Comparison of ENCODE assay signal across 11 cellular contexts in genomic region chrX:17861496-17862011, GRCh38. TPM values are rescaled to one million over a fixed set of nuclear protein-coding genes. Genes with fewer than 3 reads are reported as not detected.
DNase-seq lines count a peak whose midpoint lies in the region; ATAC-seq and TF ChIP-seq lines count a peak whose summit lies in the region.
"Had no signal": no experiment of that assay in that cellular context is flagged by ENCODE, and none has a peak within 500 bp of the region (broad histone marks: within the 10 kb centered on the region; RNA-seq: fewer than 3 reads in every experiment).

No MANE protein-coding gene starts in this region.

- H3K9me3 Mint-ChIP-seq in Calu3 (ENCODE audit: low read depth, unreplicated experiment) (no peaks in the 10 kb centered on the region), T-cell (no peaks in the 10 kb centered on the region)
- H3K9me3 Mint-ChIP-seq: activated T-helper 2 cell treated with anti-CD3 and anti-CD28 coated beads, Interferon-gamma antibody, Interleukin-2, Interleukin-4, amounts not matched to agents 10 μg/mL and 5 μg/mL and 100 μg/mL, durations not matched to agents 14 hours and 24 hours and 36 hours had no signal

- POLR2A ChIA-PET in T-cell (lab: Charles Lee) (no interaction called here), RWPE1 (lab: Yijun Ruan, JAX; ENCODE audit: low non-redundant PET) (no interaction called here)

- peak overlapping the region; percentile 50 to 54 for H3K4me3 ChIP-seq in right atrium auricular region
- H3K4me3 ChIP-seq in prostate gland: peak overlapping the region; percentile 43 to 45
- H3K4me3 ChIP-seq: SK-N-MC had no signal

- CTCF ChIA-PET in Calu3 (lab: Charles Lee) (no interaction called here), T-cell (lab: Charles Lee) (interaction anchor here in 1 of 2 donors (0.7 kb wide), 1 partner anchor 1720 kb away, joined by 3 read pairs; no protein-coding TSS in a partner anchor), RWPE1 (lab: Yijun Ruan, JAX) (no interaction called here)

- ATAC-seq in T-cell (replicated peaks in 1 of 4) (no peak), GM21529 (IDR thresholded peaks at IDR 0.05; ENCODE audit: unreplicated experiment) (no peak), GM18907 (IDR thresholded peaks at IDR 0.05; ENCODE audit: unreplicated experiment) (no peak)

- H3K27me3 Mint-ChIP-seq in Calu3 (ENCODE audit: unreplicated experiment) (peaks cover 96% of the 10 kb centered on the region), T-cell (peaks cover 35 to 48% of the 10 kb centered on the region in 2 donors)

- no peak for DNase-seq in Calu3
- DNase-seq in T-cell: no peak
- DNase-seq in right atrium auricular region (ENCODE audit: low spot score): no peak
- DNase-seq in prostate gland (ENCODE audit: low spot score): no peak
- no peak for DNase-seq in AG08396 (ENCODE audit: low spot score)
- no peak for DNase-seq in RWPE1 (ENCODE audit: low spot score)

- no peak overlapping the region for H3K27ac Mint-ChIP-seq in Calu3 (ENCODE audit: unreplicated experiment)
- H3K27ac Mint-ChIP-seq in T-cell: no peak overlapping the region
- H3K27ac Mint-ChIP-seq: activated T-helper 2 cell treated with anti-CD3 and anti-CD28 coated beads, Interferon-gamma antibody, Interleukin-2, Interleukin-4, amounts not matched to agents 10 μg/mL and 5 μg/mL and 100 μg/mL, durations not matched to agents 14 hours and 24 hours and 36 hours had no signal

- intact Hi-C loops in Calu3 (cut with micrococcal nuclease; ENCODE audit: unreplicated experiment) (no loop called here), prostate gland (cut with DNase I) (loop anchor here (10.0 kb wide), 1 partner anchor 47 kb away; no protein-coding TSS in a partner anchor)

- peaks cover 4% of the 10 kb centered on the region for H3K36me3 Mint-ChIP-seq in Calu3 (ENCODE audit: insufficient read depth, unreplicated experiment)
- no peaks in the 10 kb centered on the region for H3K36me3 Mint-ChIP-seq in T-cell

- peak overlapping the region; percentile 49 for H3K4me3 Mint-ChIP-seq in Calu3 (ENCODE audit: low read depth, unreplicated experiment)
- H3K4me3 Mint-ChIP-seq in T-cell: peak overlapping the region; percentile 61 to 65 (median 63)

- H3K27me3 ChIP-seq in right atrium auricular region: no peaks in the 10 kb centered on the region
- no peaks in the 10 kb centered on the region for H3K27me3 ChIP-seq in prostate gland (replicated peaks; ENCODE audit: insufficient read depth)

- H3K4me1 ChIP-seq in right atrium auricular region (no peaks in the 10 kb centered on the region), prostate gland (replicated peaks) (no peaks in the 10 kb centered on the region)

- H3K9me3 ChIP-seq in right atrium auricular region: no peaks in the 10 kb centered on the region
- no peaks in the 10 kb centered on the region for H3K9me3 ChIP-seq in prostate gland

- no peak for TF ChIP-seq CTCF in Calu3 (IDR thresholded peaks at IDR 0.05; ENCODE audit: unreplicated experiment)
- TF ChIP-seq CTCF in right atrium auricular region (IDR thresholded peaks at IDR 0.05): no peak
- no peak for TF ChIP-seq CTCF in prostate gland (IDR thresholded peaks at IDR 0.05)
- TF ChIP-seq CTCF in RWPE1 (conservative IDR thresholded peaks at IDR 0.05; ENCODE audit: low read depth): no peak

- TF ChIP-seq POLR2A in prostate gland (IDR thresholded peaks at IDR 0.05): no peak

- H3K27ac ChIP-seq in right atrium auricular region (peak overlapping the region; percentile 48 to 71), prostate gland (peak overlapping the region in 1 of 2 donors; percentile 47), RWPE1 (no peak overlapping the region)
- H3K27ac ChIP-seq: SK-N-MC had no signal

- 5% methylated on average over 15 of the region's 15 CpGs for WGBS in prostate gland

- BruUV-seq in Calu3 (replicated peaks; lab: Mats Ljungman, UMichigan): no TSS peak

- no peaks in the 10 kb centered on the region for H3K36me3 ChIP-seq in right atrium auricular region
- no peaks in the 10 kb centered on the region for H3K36me3 ChIP-seq in prostate gland

- H3K4me1 Mint-ChIP-seq in Calu3 (ENCODE audit: low read depth, unreplicated experiment) (peaks cover 7% of the 10 kb centered on the region), T-cell (peaks cover 7 to 13% (median 8%) of the 10 kb centered on the region in 3 donors)

RNA-seq across cellular contexts. Expression of gene RAI2, which starts 0.5 kb away (rescaled TPM):
- total RNA-seq in Calu3 (2022): 0.33 and 0.98 TPM in 2 replicates
- total RNA-seq in T-cell: 1 to 10 TPM in 3 of 5 donors, under 1 TPM in 2; 0.76 to 2.3 (median 1.3) TPM
- 10 to 100 TPM; 13.9 to 29.6 TPM for total RNA-seq in right atrium auricular region
- total RNA-seq in prostate gland: 10 to 100 TPM; 11.5 to 19.1 TPM
- total RNA-seq: HT-29 had no signal
